Comparison of ENCODE assay signal across 7 cellular contexts in genomic region chr13:67230774-67231480, GRCh38. TPM values are rescaled to one million over a fixed set of nuclear protein-coding genes. Genes with fewer than 3 reads are reported as not detected.
DNase-seq lines count a peak whose midpoint lies in the region; ATAC-seq and TF ChIP-seq lines count a peak whose summit lies in the region.

No MANE protein-coding gene starts in this region.

- H3K27ac ChIP-seq in duodenal mucosa (ENCODE audit: low read depth, low read length) (peak overlapping the region; percentile 63), right lobe of liver (peak overlapping the region; percentile 61 to 80 (median 67))

- H3K27me3 ChIP-seq in duodenal mucosa (ENCODE audit: control insufficient read depth in 1 of 2, insufficient read depth in 2 of 2, low read length in 2 of 2) (peaks cover 9 to 24% of the 10 kb centered on the region in 2 donors), right lobe of liver (no peaks in the 10 kb centered on the region)

- peak overlapping the region; percentile 88 for H3K4me3 ChIP-seq in Jurkat, Clone E6-1 (ENCODE audit: low read length)
- H3K4me3 ChIP-seq in duodenal mucosa (ENCODE audit: low read depth in 1 of 2, low read length in 2 of 2) = peak overlapping the region; percentile 85 to 89
- H3K4me3 ChIP-seq in right lobe of liver = peak overlapping the region; percentile 66 to 75 (median 69)

- H3K9ac ChIP-seq in duodenal mucosa (ENCODE audit: low read depth in 1 of 2, low read length in 2 of 2) = peak overlapping the region; percentile 33 to 48

- TF ChIP-seq POLR2A in right lobe of liver (IDR thresholded peaks at IDR 0.05) = no peak

- H3K36me3 ChIP-seq in duodenal mucosa (ENCODE audit: control insufficient read depth in 1 of 2, insufficient read depth in 2 of 2, low read length in 2 of 2) (no peaks in the 10 kb centered on the region), right lobe of liver (no peaks in the 10 kb centered on the region)

- 0% methylated on average over 16 of the region's 47 CpGs for WGBS in right lobe of liver (ENCODE audit: insufficient coverage, low coverage, low lambda C conversion rate, missing lambda C conversion rate)

- intact Hi-C loops in right lobe of liver (cut with DNase I) = no loop called here

- peak; percentile 41 for ATAC-seq in GM21717 (IDR thresholded peaks at IDR 0.05; ENCODE audit: unreplicated experiment)
- ATAC-seq in right lobe of liver = peak; percentile 61 to 72 (median 65)

- no peaks in the 10 kb centered on the region for H3K9me3 ChIP-seq in duodenal mucosa (ENCODE audit: control insufficient read depth in 1 of 2, low read length in 2 of 2)
- H3K9me3 ChIP-seq in right lobe of liver = no peaks in the 10 kb centered on the region

- TF ChIP-seq CTCF in right lobe of liver (IDR thresholded peaks at IDR 0.05) = no peak

- DNase-seq in GM04503 (ENCODE audit: low read depth) (peak; percentile 19), T-helper 9 cell (peak; percentile 2), right lobe of liver (peak; percentile 68 to 70 (median 69))
- no peak for DNase-seq in Jurkat, Clone E6-1 (ENCODE audit: low read depth, low spot score)
- peak; percentile 10 for DNase-seq in stimulated activated CD8-positive, alpha-beta memory T cell treated with anti-CD3 and anti-CD28 coated beads, Interleukin-12 subunit alpha, Interleukin-12 subunit beta, amount 100 ng/mL, for 4 hours (ENCODE audit: low read depth)

- peaks cover 0 to 6% of the 10 kb centered on the region in 2 donors for H3K4me1 ChIP-seq in duodenal mucosa (ENCODE audit: control insufficient read depth in 1 of 2, insufficient read depth in 2 of 2, low read length in 2 of 2)
- peaks cover 0 to 5% (median 0%) of the 10 kb centered on the region in 4 donors for H3K4me1 ChIP-seq in right lobe of liver

RNA-seq across cellular contexts. Expression of gene PCDH9, which starts 0.8 kb away (rescaled TPM):
- polyA plus RNA-seq in Jurkat, Clone E6-1 (2012; ENCODE audit: insufficient read depth, insufficient read length) = 3.6 TPM
- total RNA-seq in right lobe of liver = 1 to 10 TPM; 1.6 to 3.9 (median 3.1) TPM
